22 cellular contexts compared by ENCODE assay signal in genomic region chr17:50467114-50467854, GRCh38. TPM values are rescaled to one million over a fixed set of nuclear protein-coding genes. Genes with fewer than 3 reads are reported as not detected.
A peak's percentile ranks its signal among the peaks of the same experiment; 100 is the strongest.
DNase-seq lines count a peak whose midpoint lies in the region; ATAC-seq, FAIRE-seq and TF ChIP-seq lines count a peak whose summit lies in the region.
"Had no signal": no experiment of that assay in that cellular context is flagged by ENCODE, and none has a peak within 500 bp of the region (broad histone marks: within the 10 kb centered on the region; RNA-seq: fewer than 3 reads in every experiment).

No MANE protein-coding gene starts in this region.

- DNase-seq in A549 (ENCODE audit: low read depth in 1 of 2, low spot score in 1 of 2) = no peak
- no peak for DNase-seq in H9
- DNase-seq in endodermal cell = peak; percentile 69
- DNase-seq in neuronal stem cell (ENCODE audit: low spot score) = no peak
- DNase-seq in mesenchymal stem cell = no peak
- no peak for DNase-seq in gastrocnemius medialis
- DNase-seq: activated CD4-positive, alpha-beta T cell treated with anti-CD3 and anti-CD28 coated beads for 1 hour; activated naive CD8-positive, alpha-beta T cell treated with anti-CD3 and anti-CD28 coated beads for 36 hours; activated T-cell treated with anti-CD3 and anti-CD28 coated beads, Interleukin-2, amount 50 U/mL, for 48 hours; heart right ventricle; left ventricle myocardium superior; MG63; NCI-H1436 treated with DMSO at 0.1 percent for 48 hours; NCI-H524; stimulated activated CD4-positive, alpha-beta T cell treated with anti-CD3 and anti-CD28 coated beads, Interleukin-1b, Interleukin-23, amount 100 ng/mL, for 48 hours; upper lobe of right lung had no signal

- H3K79me2 ChIP-seq in H9 (ENCODE audit: insufficient read depth, low read length) = no peaks in the 10 kb centered on the region
- H3K79me2 ChIP-seq: parathyroid adenoma had no signal

- H4K8ac ChIP-seq in H9 (replicated peaks; ENCODE audit: insufficient read length, low read depth, low read length) = no peak overlapping the region
- no peak overlapping the region for H4K8ac ChIP-seq in neuronal stem cell (ENCODE audit: low read depth, low read length)
- H4K8ac ChIP-seq in mesenchymal stem cell (ENCODE audit: low read length) = no peak overlapping the region

- H2AFZ ChIP-seq in H9 (ENCODE audit: low read length) = no peak overlapping the region
- no peak overlapping the region for H2AFZ ChIP-seq in neuronal stem cell (ENCODE audit: low read length)
- no peak overlapping the region for H2AFZ ChIP-seq in mesenchymal stem cell (ENCODE audit: low read depth, low read length)
- H2AFZ ChIP-seq: parathyroid adenoma had no signal

- no peak overlapping the region for H3K18ac ChIP-seq in H9 (ENCODE audit: insufficient read length, low read depth, low read length)
- no peak overlapping the region for H3K18ac ChIP-seq in neuronal stem cell (ENCODE audit: low read length)
- H3K18ac ChIP-seq in mesenchymal stem cell (ENCODE audit: low read depth in 1 of 2, low read length in 2 of 2) = no peak overlapping the region

- peaks cover 12% of the 10 kb centered on the region; the same call in 1 of the 2 replicates for H3K27me3 ChIP-seq in H9 (ENCODE audit: insufficient read depth, low read length)
- peaks cover 16% of the 10 kb centered on the region for H3K27me3 ChIP-seq in endodermal cell (ENCODE audit: control insufficient read depth, insufficient read depth, low read length, poor library complexity, severe bottlenecking)
- H3K27me3 ChIP-seq in neuronal stem cell (ENCODE audit: control insufficient read depth in 3 of 3, insufficient read depth in 3 of 3, low read depth in 1 of 3, low read length in 3 of 3) = peaks cover 16 to 71% (median 53%) of the 10 kb centered on the region in 3 experiments
- peaks cover 19 to 44% of the 10 kb centered on the region in 2 experiments for H3K27me3 ChIP-seq in mesenchymal stem cell (ENCODE audit: control insufficient read depth in 1 of 2, insufficient read depth in 1 of 2, low read length in 2 of 2)
- no peaks in the 10 kb centered on the region for H3K27me3 ChIP-seq in gastrocnemius medialis
- H3K27me3 ChIP-seq: MG63 had no signal

- peaks cover 2% of the 10 kb centered on the region for H3K23me2 ChIP-seq in H9 (ENCODE audit: insufficient read length, low read depth, low read length, poor library complexity, severe bottlenecking)

- H4K20me1 ChIP-seq in H9 (ENCODE audit: control insufficient read depth, insufficient read depth, insufficient read length) = no peaks in the 10 kb centered on the region

- H3K36me3 Mint-ChIP-seq in H9 (ENCODE audit: insufficient read depth in 1 of 3, low read depth in 3 of 3) (peaks cover 0 to 4% (median 2%) of the 10 kb centered on the region in 3 experiments; a peak in 4 of 7 replicates), endodermal cell (ENCODE audit: low read depth) (peaks cover 24% of the 10 kb centered on the region)
- H3K36me3 Mint-ChIP-seq: activated naive CD8-positive, alpha-beta T cell treated with anti-CD3 and anti-CD28 coated beads for 36 hours had no signal

- H3K9me3 Mint-ChIP-seq in H9 (no peaks in the 10 kb centered on the region), endodermal cell (no peaks in the 10 kb centered on the region)
- H3K9me3 Mint-ChIP-seq: activated naive CD8-positive, alpha-beta T cell treated with anti-CD3 and anti-CD28 coated beads for 36 hours; dendritic cell treated with granulocyte-macrophage colony-stimulating factor and Interleukin-4, amounts not matched to agents 40 ng/mL and 50 ng/mL, for 4 days; stimulated activated naive CD8-positive, alpha-beta T cell treated with anti-CD3 and anti-CD28 coated beads, Interleukin-15, Interleukin-2, amounts not matched to agents 100 ng/mL and 50 ng/mL, for 24 hours had no signal

- intact Hi-C loops in gastrocnemius medialis (cut with DNase I; ENCODE audit: low total_unique reads) = no loop called here

- H3K14ac ChIP-seq in H9 (ENCODE audit: insufficient read depth, low read length) = no peak overlapping the region
- no peak overlapping the region for H3K14ac ChIP-seq in neuronal stem cell (ENCODE audit: low read length)
- no peak overlapping the region for H3K14ac ChIP-seq in mesenchymal stem cell (ENCODE audit: low read length in 2 of 2)

- ATAC-seq in A549 (peak in 1 of 2 experiments; percentile 26; a peak in 3 of 6 replicates), HG03378 (IDR thresholded peaks at IDR 0.05; ENCODE audit: unreplicated experiment) (no peak), GM18520 (IDR thresholded peaks at IDR 0.05; ENCODE audit: unreplicated experiment) (no peak), gastrocnemius medialis (no peak)
- ATAC-seq: left ventricle myocardium superior, upper lobe of right lung had no signal

- 86% methylated on average over 7 of the region's 7 CpGs for WGBS in A549 (ENCODE audit: missing lambda C conversion rate)
- WGBS in H9 (ENCODE audit: extremely low coverage, insufficient read length, low lambda C conversion rate) = no CpG with 5 or more reads among the region's 7 CpGs
- 72 to 90% methylated on average over 5 to 7 of the region's 7 CpGs for WGBS in endodermal cell (ENCODE audit: insufficient coverage in 1 of 2, insufficient read length in 1 of 2), 2 experiments
- WGBS in neuronal stem cell (ENCODE audit: extremely low coverage in 2 of 2, insufficient read length in 2 of 2, insufficient replicate concordance in 1 of 2), 2 donors = no CpG with 5 or more reads among the region's 7 CpGs
- 79% methylated on average over 6 of the region's 7 CpGs for WGBS in mesenchymal stem cell

- H3K4me3 ChIP-seq in A549 (no peak overlapping the region), endodermal cell (ENCODE audit: low read length) (no peak overlapping the region), neuronal stem cell (ENCODE audit: low read length in 2 of 2) (no peak overlapping the region), mesenchymal stem cell (ENCODE audit: insufficient read depth in 1 of 2, low read depth in 1 of 2, low read length in 2 of 2) (no peak overlapping the region), gastrocnemius medialis (no peak overlapping the region)
- H3K4me3 ChIP-seq: heart right ventricle, MG63, upper lobe of right lung had no signal

- H3K79me1 ChIP-seq in H9 (ENCODE audit: insufficient read depth, low read depth, low read length, poor library complexity, severe bottlenecking) = no peaks in the 10 kb centered on the region
- H3K79me1 ChIP-seq in neuronal stem cell (ENCODE audit: low read depth, low read length) = no peaks in the 10 kb centered on the region
- no peaks in the 10 kb centered on the region for H3K79me1 ChIP-seq in mesenchymal stem cell (replicated peaks; ENCODE audit: low read length, poor library complexity, severe bottlenecking)

- H3K4me2 ChIP-seq in A549 (peak overlapping the region; percentile 42), H9 (ENCODE audit: insufficient read depth, insufficient read length, low read length) (no peak overlapping the region), neuronal stem cell (ENCODE audit: insufficient read depth, low read length, poor library complexity, severe bottlenecking) (no peak overlapping the region), mesenchymal stem cell (ENCODE audit: low read length, poor library complexity, severe bottlenecking) (no peak overlapping the region)

- H2BK12ac ChIP-seq in H9 (ENCODE audit: insufficient read length, low read depth, low read length) (no peak overlapping the region), neuronal stem cell (ENCODE audit: low read length) (no peak overlapping the region), mesenchymal stem cell (ENCODE audit: low read length in 2 of 2) (no peak overlapping the region)

- TF ChIP-seq POLR2A in A549 (IDR thresholded peaks at IDR 0.05; ENCODE audit: low read length) = no peak
- no peak for TF ChIP-seq POLR2A in gastrocnemius medialis (IDR thresholded peaks at IDR 0.05)

- H3K4me1 Mint-ChIP-seq in H9 (peaks cover 16 to 28% of the 10 kb centered on the region in 2 experiments), endodermal cell (peaks cover 16% of the 10 kb centered on the region)

- no peak for TF ChIP-seq CTCF in A549 (IDR thresholded peaks at IDR 0.05)
- TF ChIP-seq CTCF in H9 (conservative IDR thresholded peaks at IDR 0.05) = no peak
- TF ChIP-seq CTCF in endodermal cell (conservative IDR thresholded peaks at IDR 0.05) = no peak
- TF ChIP-seq CTCF in gastrocnemius medialis (IDR thresholded peaks at IDR 0.05 in 4 of 5, conservative IDR thresholded peaks at IDR 0.05 in 1 of 5) = no peak

- in situ Hi-C loops in gastrocnemius medialis (cut with MboI; ENCODE audit: low sequenced_read_pairs in 4 of 4) = no loop called here

- no peak overlapping the region for H4K91ac ChIP-seq in H9 (ENCODE audit: insufficient read length, low read depth, low read length)
- no peak overlapping the region for H4K91ac ChIP-seq in neuronal stem cell (ENCODE audit: low read depth, low read length, poor library complexity)
- H4K91ac ChIP-seq in mesenchymal stem cell (ENCODE audit: low read length) = no peak overlapping the region

- H3K56ac ChIP-seq in H9 (ENCODE audit: insufficient read length, low read depth, low read length) = no peak overlapping the region

- CTCF ChIA-PET in A549 (lab: Yijun Ruan, JAX) = interaction anchor here (1.0 to 19.6 kb wide), 5 partner anchors 8 to 70 kb away, joined by 3 to 238 read pairs (median 7); partner anchors contain the start of genes LRRC59 and RSAD1

- H3K36me3 ChIP-seq in endodermal cell (ENCODE audit: control insufficient read depth, insufficient read depth, low read length) = no peaks in the 10 kb centered on the region
- H3K36me3 ChIP-seq in neuronal stem cell (replicated peaks in 1 of 2; ENCODE audit: control insufficient read depth in 2 of 2, insufficient read depth in 2 of 2, low read length in 2 of 2) = no peaks in the 10 kb centered on the region
- H3K36me3 ChIP-seq in mesenchymal stem cell (ENCODE audit: control insufficient read depth in 1 of 2, insufficient read depth in 2 of 2, low read depth in 1 of 2, low read length in 2 of 2) = peaks cover 3 to 51% of the 10 kb centered on the region in 2 experiments
- no peaks in the 10 kb centered on the region for H3K36me3 ChIP-seq in gastrocnemius medialis
- H3K36me3 ChIP-seq: MG63 had no signal

- H3K4me3 Mint-ChIP-seq in H9 (peak overlapping the region; percentile 10 to 60; a peak in 4 of 5 replicates), endodermal cell (no peak overlapping the region)
- H3K4me3 Mint-ChIP-seq: activated naive CD8-positive, alpha-beta T cell treated with anti-CD3 and anti-CD28 coated beads for 36 hours; dendritic cell treated with granulocyte-macrophage colony-stimulating factor and Interleukin-4, amounts not matched to agents 40 ng/mL and 50 ng/mL, for 4 days; stimulated activated naive CD8-positive, alpha-beta T cell treated with anti-CD3 and anti-CD28 coated beads, Interleukin-15, Interleukin-2, amounts not matched to agents 100 ng/mL and 50 ng/mL, for 24 hours had no signal

- no peak for TF ChIP-seq EP300 in A549 (IDR thresholded peaks at IDR 0.05)

- TF ChIP-seq RAD21 in A549 (conservative IDR thresholded peaks at IDR 0.05 in 1 of 2, IDR thresholded peaks at IDR 0.05 in 1 of 2) = no peak

- FAIRE-seq in A549 (lab: Jason Lieb, UNC) = peak; percentile 7
- FAIRE-seq: G401.6 had no signal

- H2BK5ac ChIP-seq in H9 (ENCODE audit: insufficient read length, low read length) = no peak overlapping the region
- peak overlapping the region; percentile 78 for H2BK5ac ChIP-seq in neuronal stem cell (ENCODE audit: low read length)
- no peak overlapping the region for H2BK5ac ChIP-seq in mesenchymal stem cell (ENCODE audit: low read depth, low read length, poor library complexity, severe bottlenecking)

- H3T11ph ChIP-seq in H9 (ENCODE audit: low read length) = no peak overlapping the region

- no peak overlapping the region for H2BK120ac ChIP-seq in H9 (ENCODE audit: low read depth, low read length, poor library complexity, severe bottlenecking)
- no peak overlapping the region for H2BK120ac ChIP-seq in neuronal stem cell (ENCODE audit: low read depth, low read length)
- H2BK120ac ChIP-seq in mesenchymal stem cell (ENCODE audit: low read depth, low read length) = no peak overlapping the region

- H3K9me3 ChIP-seq in A549 (no peaks in the 10 kb centered on the region), H9 (ENCODE audit: control insufficient read depth, low read depth, low read length) (no peaks in the 10 kb centered on the region), endodermal cell (ENCODE audit: control insufficient read depth, low read length) (no peaks in the 10 kb centered on the region), neuronal stem cell (replicated peaks in 1 of 2; ENCODE audit: control insufficient read depth in 2 of 2, insufficient read depth in 1 of 2, low read depth in 1 of 2, low read length in 2 of 2) (peaks cover 4 to 8% of the 10 kb centered on the region in 2 donors), mesenchymal stem cell (ENCODE audit: control insufficient read depth, low read length) (no peaks in the 10 kb centered on the region), gastrocnemius medialis (no peaks in the 10 kb centered on the region)
- H3K9me3 ChIP-seq: heart right ventricle, MG63, upper lobe of right lung had no signal

- H2BK15ac ChIP-seq in H9 (ENCODE audit: low read depth, low read length) (no peak overlapping the region), neuronal stem cell (ENCODE audit: low read length) (no peak overlapping the region), mesenchymal stem cell (ENCODE audit: low read depth, poor library complexity, severe bottlenecking) (no peak overlapping the region)

- peaks cover 16% of the 10 kb centered on the region for H3K4me1 ChIP-seq in A549
- peaks cover 3% of the 10 kb centered on the region; the same call in 1 of the 2 replicates for H3K4me1 ChIP-seq in H9 (ENCODE audit: insufficient read depth, low read length)
- H3K4me1 ChIP-seq in endodermal cell (ENCODE audit: control insufficient read depth, insufficient read depth, low read length) = no peaks in the 10 kb centered on the region
- peaks cover 0 to 5% of the 10 kb centered on the region in 2 donors for H3K4me1 ChIP-seq in neuronal stem cell (ENCODE audit: control insufficient read depth in 2 of 2, insufficient read depth in 1 of 2, low read depth in 1 of 2, low read length in 2 of 2)
- peaks cover 15% of the 10 kb centered on the region for H3K4me1 ChIP-seq in mesenchymal stem cell (ENCODE audit: control insufficient read depth, insufficient read depth, low read depth, low read length)
- peaks cover 43 to 48% of the 10 kb centered on the region in 2 donors for H3K4me1 ChIP-seq in gastrocnemius medialis

- H4K5ac ChIP-seq in H9 (ENCODE audit: insufficient read length, low read depth, low read length) = no peak overlapping the region

- H3K27me3 Mint-ChIP-seq in H9 (ENCODE audit: low read depth) (peaks cover 38% of the 10 kb centered on the region), endodermal cell (ENCODE audit: insufficient read depth) (peaks cover 45% of the 10 kb centered on the region)

- H2AK5ac ChIP-seq in H9 (ENCODE audit: insufficient read length, low read length) = no peak overlapping the region
- peak overlapping the region; percentile 91 for H2AK5ac ChIP-seq in neuronal stem cell (ENCODE audit: low read depth, low read length)
- no peak overlapping the region for H2AK5ac ChIP-seq in mesenchymal stem cell (ENCODE audit: low read length, severe bottlenecking)

- no peak overlapping the region for H3K9ac ChIP-seq in H9 (ENCODE audit: extremely low read depth, insufficient read length, low read length)
- no peak overlapping the region for H3K9ac ChIP-seq in endodermal cell (ENCODE audit: extremely low read depth, low read length, poor library complexity, severe bottlenecking)
- H3K9ac ChIP-seq in neuronal stem cell (ENCODE audit: low read depth, low read length, poor library complexity) = no peak overlapping the region
- no peak overlapping the region for H3K9ac ChIP-seq in mesenchymal stem cell (ENCODE audit: low read length)
- H3K9ac ChIP-seq: parathyroid adenoma had no signal

- H3K23ac ChIP-seq in H9 (ENCODE audit: insufficient read length, low read depth, low read length) = no peak overlapping the region
- peak overlapping the region; percentile 89 for H3K23ac ChIP-seq in neuronal stem cell (ENCODE audit: low read depth, low read length, poor library complexity)
- no peak overlapping the region for H3K23ac ChIP-seq in mesenchymal stem cell (ENCODE audit: low read length in 2 of 2)

- H3K4ac ChIP-seq in H9 (ENCODE audit: low read depth, low read length) (no peak overlapping the region), neuronal stem cell (ENCODE audit: low read length) (no peak overlapping the region), mesenchymal stem cell (ENCODE audit: low read depth in 1 of 2, low read length in 2 of 2) (no peak overlapping the region)

- H3K27ac ChIP-seq in A549 (peak overlapping the region; percentile 18 to 29; a peak in 2 of 6 replicates), H9 (ENCODE audit: insufficient read length, low read depth, low read length) (no peak overlapping the region), endodermal cell (ENCODE audit: low read depth, low read length) (no peak overlapping the region), neuronal stem cell (replicated peaks; ENCODE audit: low read length) (no peak overlapping the region), mesenchymal stem cell (ENCODE audit: low read length, poor library complexity, severe bottlenecking) (no peak overlapping the region), gastrocnemius medialis (peak overlapping the region in 2 of 4 donors; percentile 18 to 57)
- H3K27ac ChIP-seq: heart right ventricle, parathyroid adenoma, upper lobe of right lung had no signal

- H2BK20ac ChIP-seq in H9 (ENCODE audit: low read depth, low read length, poor library complexity, severe bottlenecking) = no peak overlapping the region

- POLR2A ChIA-PET in A549 (lab: Yijun Ruan, JAX) = no interaction called here

- H3K27ac Mint-ChIP-seq in H9 = no peak overlapping the region; a peak in 1 of 7 replicates
- H3K27ac Mint-ChIP-seq in endodermal cell = no peak overlapping the region
- H3K27ac Mint-ChIP-seq: activated naive CD8-positive, alpha-beta T cell treated with anti-CD3 and anti-CD28 coated beads for 36 hours; dendritic cell treated with granulocyte-macrophage colony-stimulating factor and Interleukin-4, amounts not matched to agents 40 ng/mL and 50 ng/mL, for 4 days; stimulated activated naive CD8-positive, alpha-beta T cell treated with anti-CD3 and anti-CD28 coated beads, Interleukin-15, Interleukin-2, amounts not matched to agents 100 ng/mL and 50 ng/mL, for 24 hours had no signal

RNA-seq across cellular contexts. Expression of gene CHAD, which starts 1.4 kb away (rescaled TPM):
- polyA plus RNA-seq in A549 (2011; rRNA removed) (not detected in 2 replicates), A549 (2017; fragmentation: RNase III; extraction: RNeasy Plus Mini Kit Qiagen cat#74134 plus additional on column Dnase treatment) (not detected in 3 replicates)
- 0.03 TPM in 1 of 2 replicates, not detected in the other for polyA plus RNA-seq in A549 (2012; cell fraction: cytosol; rRNA removed)
- polyA plus RNA-seq in A549 (2012; cell fraction: nucleus; rRNA removed) = 0.04 TPM in 1 of 2 replicates, not detected in the other
- polyA minus RNA-seq in A549 (2011; rRNA and poly(A)+ RNA removed) = not detected in 2 replicates
- total RNA-seq in H9 (2021) (0.46 and 0.57 TPM in 2 replicates), endodermal cell (under 1 TPM in 1 of 2 donors, not detected in 1; 0.15 TPM), gastrocnemius medialis (1 to 10 TPM in 2 of 4 donors, not detected in 2; 1.8 to 8.8 TPM)
- polyA plus RNA-seq in endodermal cell (2013, experiment 1 of 2) = not detected
- 0.17 TPM for polyA plus RNA-seq in endodermal cell (2013, experiment 2 of 2)
- polyA plus RNA-seq in neuronal stem cell (2013, experiment 1 of 2) = not detected
- 0.04 TPM for polyA plus RNA-seq in neuronal stem cell (2013, experiment 2 of 2)
- polyA plus RNA-seq in mesenchymal stem cell (2013, experiment 1 of 2) = not detected
- not detected for polyA plus RNA-seq in mesenchymal stem cell (2013, experiment 2 of 2)
- total RNA-seq: activated naive CD8-positive, alpha-beta T cell treated with anti-CD3 and anti-CD28 coated beads for 36 hours; upper lobe of right lung had no signal

RNA-seq across cellular contexts. Expression of gene RSAD1, which starts 11.4 kb away (rescaled TPM):
- polyA plus RNA-seq in A549 (2011; rRNA removed) (38.2 and 47.2 TPM in 2 replicates), A549 (2017; fragmentation: RNase III; extraction: RNeasy Plus Mini Kit Qiagen cat#74134 plus additional on column Dnase treatment) (36.3 to 42.0 TPM (median 40.9 TPM) in 3 replicates)
- 32.7 and 42.8 TPM in 2 replicates for polyA plus RNA-seq in A549 (2012; cell fraction: cytosol; rRNA removed)
- polyA plus RNA-seq in A549 (2012; cell fraction: nucleus; rRNA removed) = 81.1 and 85.4 TPM in 2 replicates
- 29.3 and 30.0 TPM in 2 replicates for polyA minus RNA-seq in A549 (2011; rRNA and poly(A)+ RNA removed)
- total RNA-seq in H9 (2021) (27.9 and 29.6 TPM in 2 replicates), endodermal cell (10 to 100 TPM; 26.6 to 35.8 TPM), gastrocnemius medialis (10 to 100 TPM; 27.1 to 67.4 (median 52.7) TPM)
- polyA plus RNA-seq in endodermal cell (2013, experiment 1 of 2) = 32.2 TPM
- 25.3 TPM for polyA plus RNA-seq in endodermal cell (2013, experiment 2 of 2)
- polyA plus RNA-seq in neuronal stem cell (2013, experiment 1 of 2) = 8.9 TPM
- 8.5 TPM for polyA plus RNA-seq in neuronal stem cell (2013, experiment 2 of 2)
- 9.6 TPM for polyA plus RNA-seq in mesenchymal stem cell (2013, experiment 1 of 2)
- 9.3 TPM for polyA plus RNA-seq in mesenchymal stem cell (2013, experiment 2 of 2)

RNA-seq across cellular contexts. Expression of gene MYCBPAP, which starts 41.0 kb away (rescaled TPM):
- polyA plus RNA-seq in A549 (2011; rRNA removed) (2.5 and 4.1 TPM in 2 replicates), A549 (2017; fragmentation: RNase III; extraction: RNeasy Plus Mini Kit Qiagen cat#74134 plus additional on column Dnase treatment) (0.93 to 2.1 TPM (median 1.2 TPM) in 3 replicates)
- polyA plus RNA-seq in A549 (2012; cell fraction: cytosol; rRNA removed) = 0.59 and 0.89 TPM in 2 replicates
- 3.0 and 3.7 TPM in 2 replicates for polyA plus RNA-seq in A549 (2012; cell fraction: nucleus; rRNA removed)
- polyA minus RNA-seq in A549 (2011; rRNA and poly(A)+ RNA removed) = 3.2 and 3.9 TPM in 2 replicates
- total RNA-seq in H9 (2021) (1.7 and 1.9 TPM in 2 replicates), endodermal cell (1 to 10 TPM; 3.5 to 7.1 TPM), gastrocnemius medialis (not detected)
- 2.6 TPM for polyA plus RNA-seq in endodermal cell (2013, experiment 1 of 2)
- 1.6 TPM for polyA plus RNA-seq in endodermal cell (2013, experiment 2 of 2)
- polyA plus RNA-seq in neuronal stem cell (2013, experiment 1 of 2) = 1.8 TPM
- 2.2 TPM for polyA plus RNA-seq in neuronal stem cell (2013, experiment 2 of 2)
- polyA plus RNA-seq in mesenchymal stem cell (2013, experiment 1 of 2) = 0.23 TPM
- 0.03 TPM for polyA plus RNA-seq in mesenchymal stem cell (2013, experiment 2 of 2)

RNA-seq across cellular contexts. Expression of gene ACSF2, which starts 41.3 kb away (rescaled TPM):
- polyA plus RNA-seq in A549 (2011; rRNA removed) (28.9 and 33.6 TPM in 2 replicates), A549 (2017; fragmentation: RNase III; extraction: RNeasy Plus Mini Kit Qiagen cat#74134 plus additional on column Dnase treatment) (16.3 to 24.4 TPM (median 21.5 TPM) in 3 replicates)
- polyA plus RNA-seq in A549 (2012; cell fraction: cytosol; rRNA removed) = 14.0 and 17.2 TPM in 2 replicates
- 49.4 and 67.7 TPM in 2 replicates for polyA plus RNA-seq in A549 (2012; cell fraction: nucleus; rRNA removed)
- 45.1 and 48.8 TPM in 2 replicates for polyA minus RNA-seq in A549 (2011; rRNA and poly(A)+ RNA removed)
- total RNA-seq in H9 (2021) (12.2 TPM in 2 replicates), endodermal cell (10 to 100 TPM; 61.7 to 76.5 TPM), gastrocnemius medialis (10 to 100 TPM in 3 of 4 donors, 1 to 10 TPM in 1; 8.7 to 61.4 (median 34.2) TPM)
- polyA plus RNA-seq in endodermal cell (2013, experiment 1 of 2) = 35.1 TPM
- 33.2 TPM for polyA plus RNA-seq in endodermal cell (2013, experiment 2 of 2)
- polyA plus RNA-seq in neuronal stem cell (2013, experiment 1 of 2) = 12.5 TPM
- 13.0 TPM for polyA plus RNA-seq in neuronal stem cell (2013, experiment 2 of 2)
- polyA plus RNA-seq in mesenchymal stem cell (2013, experiment 1 of 2) = 34.3 TPM
- polyA plus RNA-seq in mesenchymal stem cell (2013, experiment 2 of 2) = 31.7 TPM

Comparison
In these comparisons a context has a peak if more than half of its experiments do, and no peak if none do; other contexts are left out.
1. H3K27ac ChIP-seq: peak in A549 (2 of 2); none in H9 (single experiment), endodermal cell (single experiment), neuronal stem cell (single experiment) and mesenchymal stem cell (single experiment).